In the genomic region with DNA sequence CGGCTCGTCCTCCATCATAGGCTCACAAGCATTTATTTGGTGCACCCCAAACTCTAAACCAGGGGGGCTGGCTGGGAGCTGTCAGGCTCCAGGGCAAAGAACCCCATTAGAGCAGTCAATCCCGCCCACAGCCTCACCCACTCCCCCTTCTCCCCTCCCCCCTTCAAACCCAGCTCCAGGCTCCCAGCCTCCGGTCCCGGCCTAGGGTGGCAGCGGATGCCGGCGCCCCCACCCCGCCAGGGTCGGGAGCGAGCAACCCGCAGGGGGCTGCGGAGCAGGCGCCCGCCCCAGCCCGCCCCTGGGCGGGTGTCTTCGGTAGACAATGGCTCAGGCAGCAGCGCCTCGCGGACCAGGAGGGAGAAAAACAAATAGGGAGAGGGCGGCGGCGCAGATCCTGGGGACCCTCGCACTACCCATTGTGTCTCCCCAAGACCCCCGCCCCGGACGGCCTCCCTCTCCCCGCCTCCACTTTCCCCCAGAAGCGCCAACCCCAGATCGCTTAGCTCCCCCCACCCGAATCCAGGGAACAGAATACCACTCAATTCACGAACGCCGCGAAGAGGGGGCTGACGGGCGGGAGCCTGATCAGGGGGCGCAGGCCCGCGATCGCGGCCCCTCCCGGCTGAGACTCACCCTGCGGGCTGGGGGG, we compare ENCODE assay signal across 1 cellular context.
TF ChIP-seq lines count a peak whose summit lies in the region.

No MANE protein-coding gene starts in this region.

TF ChIP-seq in HEK293, 187 proteins besides CTCF, POLR2A, EP300 and RAD21 (continued from another document):
- TF ChIP-seq ZNF335 (tag by site-specific recombination; conservative IDR thresholded peaks at IDR 0.05) (peak; percentile 57; the same call in 1 of the 2 replicates), ZBTB8A (tag by site-specific recombination; IDR thresholded peaks at IDR 0.05) (peak; percentile 68), ZNF529 (tag by site-specific recombination; IDR thresholded peaks at IDR 0.05; ENCODE audit: insufficient replicate concordance) (no peak), EGR2 (tag by site-specific recombination; IDR thresholded peaks at IDR 0.05; ENCODE audit: low read depth) (peak; percentile 75), ZEB2 (tag by site-specific recombination; IDR thresholded peaks at IDR 0.05) (peak; percentile 11; the same call in 1 of the 2 replicates), ZBTB20 (tag by site-specific recombination; IDR thresholded peaks at IDR 0.05) (no peak), SP3 (tag by site-specific recombination; IDR thresholded peaks at IDR 0.05) (peak; percentile 47; the same call in 1 of the 2 replicates), ZNF76 (tag by site-specific recombination; IDR thresholded peaks at IDR 0.05; ENCODE audit: borderline replicate concordance, low read depth) (no peak), ZNF791 (tag by site-specific recombination; IDR thresholded peaks at IDR 0.05) (no peak), KLF10 (tag by site-specific recombination; IDR thresholded peaks at IDR 0.05) (0 out of 2 replicates have a peak, but pooled peaks have one; percentile 18), ZFHX2 (tag by site-specific recombination; conservative IDR thresholded peaks at IDR 0.05) (peak; percentile 81), ZNF274 (IDR thresholded peaks at IDR 0.05; ENCODE audit: low read length) (no peak), ZNF274 (tag by site-specific recombination; IDR thresholded peaks at IDR 0.05; ENCODE audit: borderline replicate concordance) (no peak), ZNF423 (tag by site-specific recombination; IDR thresholded peaks at IDR 0.05) (0 out of 2 replicates have a peak, but pooled peaks have one; percentile 17), ZNF544 (tag by site-specific recombination; IDR thresholded peaks at IDR 0.05) (no peak), GLIS2 (tag by site-specific recombination; IDR thresholded peaks at IDR 0.05) (peak; percentile 53), KLF1 (tag by site-specific recombination; IDR thresholded peaks at IDR 0.05) (peak; percentile 48), ZNF24 (tag by site-specific recombination; IDR thresholded peaks at IDR 0.05) (no peak), ZNF112 (tag by site-specific recombination; IDR thresholded peaks at IDR 0.05) (no peak), ZIC2 (tag by site-specific recombination; IDR thresholded peaks at IDR 0.05) (peak; percentile 38), SP2 (tag by site-specific recombination; IDR thresholded peaks at IDR 0.05) (peak; percentile 51; the same call in 1 of the 2 replicates), SP7 (tag by site-specific recombination; IDR thresholded peaks at IDR 0.05) (0 out of 2 replicates have a peak, but pooled peaks have one; percentile 19), ZNF623 (tag by site-specific recombination; IDR thresholded peaks at IDR 0.05) (no peak), ZFP41 (tag by site-specific recombination; IDR thresholded peaks at IDR 0.05; ENCODE audit: borderline replicate concordance) (no peak)
- TF ChIP-seq, protein P1, sequence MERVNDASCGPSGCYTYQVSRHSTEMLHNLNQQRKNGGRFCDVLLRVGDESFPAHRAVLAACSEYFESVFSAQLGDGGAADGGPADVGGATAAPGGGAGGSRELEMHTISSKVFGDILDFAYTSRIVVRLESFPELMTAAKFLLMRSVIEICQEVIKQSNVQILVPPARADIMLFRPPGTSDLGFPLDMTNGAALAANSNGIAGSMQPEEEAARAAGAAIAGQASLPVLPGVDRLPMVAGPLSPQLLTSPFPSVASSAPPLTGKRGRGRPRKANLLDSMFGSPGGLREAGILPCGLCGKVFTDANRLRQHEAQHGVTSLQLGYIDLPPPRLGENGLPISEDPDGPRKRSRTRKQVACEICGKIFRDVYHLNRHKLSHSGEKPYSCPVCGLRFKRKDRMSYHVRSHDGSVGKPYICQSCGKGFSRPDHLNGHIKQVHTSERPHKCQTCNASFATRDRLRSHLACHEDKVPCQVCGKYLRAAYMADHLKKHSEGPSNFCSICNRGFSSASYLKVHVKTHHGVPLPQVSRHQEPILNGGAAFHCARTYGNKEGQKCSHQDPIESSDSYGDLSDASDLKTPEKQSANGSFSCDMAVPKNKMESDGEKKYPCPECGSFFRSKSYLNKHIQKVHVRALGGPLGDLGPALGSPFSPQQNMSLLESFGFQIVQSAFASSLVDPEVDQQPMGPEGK (tag by site-specific recombination; IDR thresholded peaks at IDR 0.05): peak; percentile 63
- TF ChIP-seq, protein P2, sequence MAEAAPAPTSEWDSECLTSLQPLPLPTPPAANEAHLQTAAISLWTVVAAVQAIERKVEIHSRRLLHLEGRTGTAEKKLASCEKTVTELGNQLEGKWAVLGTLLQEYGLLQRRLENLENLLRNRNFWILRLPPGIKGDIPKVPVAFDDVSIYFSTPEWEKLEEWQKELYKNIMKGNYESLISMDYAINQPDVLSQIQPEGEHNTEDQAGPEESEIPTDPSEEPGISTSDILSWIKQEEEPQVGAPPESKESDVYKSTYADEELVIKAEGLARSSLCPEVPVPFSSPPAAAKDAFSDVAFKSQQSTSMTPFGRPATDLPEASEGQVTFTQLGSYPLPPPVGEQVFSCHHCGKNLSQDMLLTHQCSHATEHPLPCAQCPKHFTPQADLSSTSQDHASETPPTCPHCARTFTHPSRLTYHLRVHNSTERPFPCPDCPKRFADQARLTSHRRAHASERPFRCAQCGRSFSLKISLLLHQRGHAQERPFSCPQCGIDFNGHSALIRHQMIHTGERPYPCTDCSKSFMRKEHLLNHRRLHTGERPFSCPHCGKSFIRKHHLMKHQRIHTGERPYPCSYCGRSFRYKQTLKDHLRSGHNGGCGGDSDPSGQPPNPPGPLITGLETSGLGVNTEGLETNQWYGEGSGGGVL (tag by site-specific recombination; IDR thresholded peaks at IDR 0.05): peak; percentile 88
- TF ChIP-seq, protein P3, sequence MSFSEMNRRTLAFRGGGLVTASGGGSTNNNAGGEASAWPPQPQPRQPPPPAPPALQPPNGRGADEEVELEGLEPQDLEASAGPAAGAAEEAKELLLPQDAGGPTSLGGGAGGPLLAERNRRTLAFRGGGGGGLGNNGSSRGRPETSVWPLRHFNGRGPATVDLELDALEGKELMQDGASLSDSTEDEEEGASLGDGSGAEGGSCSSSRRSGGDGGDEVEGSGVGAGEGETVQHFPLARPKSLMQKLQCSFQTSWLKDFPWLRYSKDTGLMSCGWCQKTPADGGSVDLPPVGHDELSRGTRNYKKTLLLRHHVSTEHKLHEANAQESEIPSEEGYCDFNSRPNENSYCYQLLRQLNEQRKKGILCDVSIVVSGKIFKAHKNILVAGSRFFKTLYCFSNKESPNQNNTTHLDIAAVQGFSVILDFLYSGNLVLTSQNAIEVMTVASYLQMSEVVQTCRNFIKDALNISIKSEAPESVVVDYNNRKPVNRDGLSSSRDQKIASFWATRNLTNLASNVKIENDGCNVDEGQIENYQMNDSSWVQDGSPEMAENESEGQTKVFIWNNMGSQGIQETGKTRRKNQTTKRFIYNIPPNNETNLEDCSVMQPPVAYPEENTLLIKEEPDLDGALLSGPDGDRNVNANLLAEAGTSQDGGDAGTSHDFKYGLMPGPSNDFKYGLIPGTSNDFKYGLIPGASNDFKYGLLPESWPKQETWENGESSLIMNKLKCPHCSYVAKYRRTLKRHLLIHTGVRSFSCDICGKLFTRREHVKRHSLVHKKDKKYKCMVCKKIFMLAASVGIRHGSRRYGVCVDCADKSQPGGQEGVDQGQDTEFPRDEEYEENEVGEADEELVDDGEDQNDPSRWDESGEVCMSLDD (tag by site-specific recombination; IDR thresholded peaks at IDR 0.05): peak; percentile 49; the same call in 1 of the 2 replicates
- TF ChIP-seq, protein P4, sequence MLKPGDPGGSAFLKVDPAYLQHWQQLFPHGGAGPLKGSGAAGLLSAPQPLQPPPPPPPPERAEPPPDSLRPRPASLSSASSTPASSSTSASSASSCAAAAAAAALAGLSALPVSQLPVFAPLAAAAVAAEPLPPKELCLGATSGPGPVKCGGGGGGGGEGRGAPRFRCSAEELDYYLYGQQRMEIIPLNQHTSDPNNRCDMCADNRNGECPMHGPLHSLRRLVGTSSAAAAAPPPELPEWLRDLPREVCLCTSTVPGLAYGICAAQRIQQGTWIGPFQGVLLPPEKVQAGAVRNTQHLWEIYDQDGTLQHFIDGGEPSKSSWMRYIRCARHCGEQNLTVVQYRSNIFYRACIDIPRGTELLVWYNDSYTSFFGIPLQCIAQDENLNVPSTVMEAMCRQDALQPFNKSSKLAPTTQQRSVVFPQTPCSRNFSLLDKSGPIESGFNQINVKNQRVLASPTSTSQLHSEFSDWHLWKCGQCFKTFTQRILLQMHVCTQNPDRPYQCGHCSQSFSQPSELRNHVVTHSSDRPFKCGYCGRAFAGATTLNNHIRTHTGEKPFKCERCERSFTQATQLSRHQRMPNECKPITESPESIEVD (tag by site-specific recombination; IDR thresholded peaks at IDR 0.05): no peak
- TF ChIP-seq, protein P5, sequence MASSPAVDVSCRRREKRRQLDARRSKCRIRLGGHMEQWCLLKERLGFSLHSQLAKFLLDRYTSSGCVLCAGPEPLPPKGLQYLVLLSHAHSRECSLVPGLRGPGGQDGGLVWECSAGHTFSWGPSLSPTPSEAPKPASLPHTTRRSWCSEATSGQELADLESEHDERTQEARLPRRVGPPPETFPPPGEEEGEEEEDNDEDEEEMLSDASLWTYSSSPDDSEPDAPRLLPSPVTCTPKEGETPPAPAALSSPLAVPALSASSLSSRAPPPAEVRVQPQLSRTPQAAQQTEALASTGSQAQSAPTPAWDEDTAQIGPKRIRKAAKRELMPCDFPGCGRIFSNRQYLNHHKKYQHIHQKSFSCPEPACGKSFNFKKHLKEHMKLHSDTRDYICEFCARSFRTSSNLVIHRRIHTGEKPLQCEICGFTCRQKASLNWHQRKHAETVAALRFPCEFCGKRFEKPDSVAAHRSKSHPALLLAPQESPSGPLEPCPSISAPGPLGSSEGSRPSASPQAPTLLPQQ (tag by site-specific recombination; IDR thresholded peaks at IDR 0.05): no peak
- TF ChIP-seq, protein P6, sequence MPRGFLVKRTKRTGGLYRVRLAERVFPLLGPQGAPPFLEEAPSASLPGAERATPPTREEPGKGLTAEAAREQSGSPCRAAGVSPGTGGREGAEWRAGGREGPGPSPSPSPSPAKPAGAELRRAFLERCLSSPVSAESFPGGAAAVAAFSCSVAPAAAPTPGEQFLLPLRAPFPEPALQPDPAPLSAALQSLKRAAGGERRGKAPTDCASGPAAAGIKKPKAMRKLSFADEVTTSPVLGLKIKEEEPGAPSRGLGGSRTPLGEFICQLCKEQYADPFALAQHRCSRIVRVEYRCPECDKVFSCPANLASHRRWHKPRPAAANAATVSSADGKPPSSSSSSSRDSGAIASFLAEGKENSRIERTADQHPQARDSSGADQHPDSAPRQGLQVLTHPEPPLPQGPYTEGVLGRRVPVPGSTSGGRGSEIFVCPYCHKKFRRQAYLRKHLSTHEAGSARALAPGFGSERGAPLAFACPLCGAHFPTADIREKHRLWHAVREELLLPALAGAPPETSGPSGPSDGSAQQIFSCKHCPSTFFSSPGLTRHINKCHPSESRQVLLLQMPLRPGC (tag by site-specific recombination; IDR thresholded peaks at IDR 0.05): no peak
- TF ChIP-seq, protein P7, sequence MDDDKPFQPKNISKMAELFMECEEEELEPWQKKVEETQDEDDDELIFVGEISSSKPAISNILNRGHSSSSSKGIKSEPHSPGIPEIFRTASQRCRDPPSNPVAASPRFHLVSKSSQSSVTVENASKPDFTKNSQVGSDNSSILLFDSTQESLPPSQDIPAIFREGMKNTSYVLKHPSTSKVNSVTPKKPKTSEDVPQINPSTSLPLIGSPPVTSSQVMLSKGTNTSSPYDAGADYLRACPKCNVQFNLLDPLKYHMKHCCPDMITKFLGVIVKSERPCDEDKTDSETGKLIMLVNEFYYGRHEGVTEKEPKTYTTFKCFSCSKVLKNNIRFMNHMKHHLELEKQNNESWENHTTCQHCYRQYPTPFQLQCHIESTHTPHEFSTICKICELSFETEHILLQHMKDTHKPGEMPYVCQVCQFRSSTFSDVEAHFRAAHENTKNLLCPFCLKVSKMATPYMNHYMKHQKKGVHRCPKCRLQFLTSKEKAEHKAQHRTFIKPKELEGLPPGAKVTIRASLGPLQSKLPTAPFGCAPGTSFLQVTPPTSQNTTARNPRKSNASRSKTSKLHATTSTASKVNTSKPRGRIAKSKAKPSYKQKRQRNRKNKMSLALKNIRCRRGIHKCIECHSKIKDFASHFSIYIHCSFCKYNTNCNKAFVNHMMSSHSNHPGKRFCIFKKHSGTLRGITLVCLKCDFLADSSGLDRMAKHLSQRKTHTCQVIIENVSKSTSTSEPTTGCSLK (tag by site-specific recombination; IDR thresholded peaks at IDR 0.05): no peak
- TF ChIP-seq, protein P8, sequence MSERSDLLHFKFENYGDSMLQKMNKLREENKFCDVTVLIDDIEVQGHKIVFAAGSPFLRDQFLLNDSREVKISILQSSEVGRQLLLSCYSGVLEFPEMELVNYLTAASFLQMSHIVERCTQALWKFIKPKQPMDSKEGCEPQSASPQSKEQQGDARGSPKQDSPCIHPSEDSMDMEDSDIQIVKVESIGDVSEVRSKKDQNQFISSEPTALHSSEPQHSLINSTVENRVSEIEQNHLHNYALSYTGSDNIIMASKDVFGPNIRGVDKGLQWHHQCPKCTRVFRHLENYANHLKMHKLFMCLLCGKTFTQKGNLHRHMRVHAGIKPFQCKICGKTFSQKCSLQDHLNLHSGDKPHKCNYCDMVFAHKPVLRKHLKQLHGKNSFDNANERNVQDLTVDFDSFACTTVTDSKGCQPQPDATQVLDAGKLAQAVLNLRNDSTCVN (tag by site-specific recombination; optimal IDR thresholded peaks at IDR 0.05): peak; percentile 70
- TF ChIP-seq, protein P9, sequence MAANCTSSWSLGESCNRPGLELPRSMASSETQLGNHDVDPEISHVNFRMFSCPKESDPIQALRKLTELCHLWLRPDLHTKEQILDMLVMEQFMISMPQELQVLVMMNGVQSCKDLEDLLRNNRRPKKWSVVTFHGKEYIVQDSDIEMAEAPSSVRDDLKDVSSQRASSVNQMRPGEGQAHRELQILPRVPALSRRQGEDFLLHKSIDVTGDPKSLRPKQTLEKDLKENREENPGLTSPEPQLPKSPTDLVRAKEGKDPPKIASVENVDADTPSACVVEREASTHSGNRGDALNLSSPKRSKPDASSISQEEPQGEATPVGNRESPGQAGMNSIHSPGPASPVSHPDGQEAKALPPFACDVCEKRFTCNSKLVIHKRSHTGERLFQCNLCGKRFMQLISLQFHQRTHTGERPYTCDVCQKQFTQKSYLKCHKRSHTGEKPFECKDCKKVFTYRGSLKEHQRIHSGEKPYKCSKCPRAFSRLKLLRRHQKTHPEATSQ (tag by site-specific recombination; IDR thresholded peaks at IDR 0.05): no peak
- TF ChIP-seq, protein P10, sequence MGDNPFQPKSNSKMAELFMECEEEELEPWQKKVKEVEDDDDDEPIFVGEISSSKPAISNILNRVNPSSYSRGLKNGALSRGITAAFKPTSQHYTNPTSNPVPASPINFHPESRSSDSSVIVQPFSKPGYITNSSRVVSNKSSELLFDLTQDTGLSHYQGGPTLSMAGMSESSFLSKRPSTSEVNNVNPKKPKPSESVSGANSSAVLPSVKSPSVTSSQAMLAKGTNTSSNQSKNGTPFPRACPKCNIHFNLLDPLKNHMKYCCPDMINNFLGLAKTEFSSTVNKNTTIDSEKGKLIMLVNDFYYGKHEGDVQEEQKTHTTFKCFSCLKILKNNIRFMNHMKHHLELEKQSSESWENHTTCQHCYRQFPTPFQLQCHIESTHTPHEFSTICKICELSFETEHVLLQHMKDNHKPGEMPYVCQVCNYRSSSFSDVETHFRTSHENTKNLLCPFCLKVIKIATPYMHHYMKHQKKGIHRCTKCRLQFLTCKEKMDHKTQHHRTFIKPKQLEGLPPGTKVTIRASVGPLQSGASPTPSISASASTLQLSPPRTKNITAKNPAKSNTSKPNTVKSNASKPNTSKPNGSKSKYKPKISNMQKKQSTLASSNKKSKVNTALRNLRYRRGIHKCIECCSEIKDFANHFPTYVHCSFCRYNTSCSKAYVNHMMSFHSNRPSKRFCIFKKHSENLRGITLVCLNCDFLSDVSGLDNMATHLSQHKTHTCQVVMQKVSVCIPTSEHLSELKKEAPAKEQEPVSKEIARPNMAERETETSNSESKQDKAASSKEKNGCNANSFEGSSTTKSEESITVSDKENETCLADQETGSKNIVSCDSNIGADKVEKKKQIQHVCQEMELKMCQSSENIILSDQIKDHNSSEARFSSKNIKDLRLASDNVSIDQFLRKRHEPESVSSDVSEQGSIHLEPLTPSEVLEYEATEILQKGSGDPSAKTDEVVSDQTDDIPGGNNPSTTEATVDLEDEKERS (tag by site-specific recombination; IDR thresholded peaks at IDR 0.05): no peak
TF ChIP-seq in HEK293: peak in this region for 19.
